Comparison of ENCODE assay signal across 13 cellular contexts in genomic region chr2:66443183-66443976, GRCh38. TPM values are rescaled to one million over a fixed set of nuclear protein-coding genes. Genes with fewer than 3 reads are reported as not detected.
DNase-seq lines count a peak whose midpoint lies in the region; ATAC-seq and TF ChIP-seq lines count a peak whose summit lies in the region.
"Had no signal": no experiment of that assay in that cellular context is flagged by ENCODE, and none has a peak within 500 bp of the region (broad histone marks: within the 10 kb centered on the region; RNA-seq: fewer than 3 reads in every experiment).

No MANE protein-coding gene starts in this region.

- H3K36me3 ChIP-seq in left lung (no peaks in the 10 kb centered on the region), smooth muscle cell (ENCODE audit: low read depth) (no peaks in the 10 kb centered on the region)

- peak; percentile 25 for DNase-seq in GM04503 (ENCODE audit: low read depth)
- DNase-seq in cerebellar cortex (ENCODE audit: low spot score), result peak; percentile 48
- no peak for DNase-seq in left lung
- DNase-seq in smooth muscle cell (lab: John Stamatoyannopoulos, UW; ENCODE audit: unreplicated experiment), result no peak
- no peak for DNase-seq in NCI-H187 treated with DMSO at 0.1 percent for 48 hours (lab: John Stamatoyannopoulos, UW)
- DNase-seq in SHP77 treated with DMSO at 0.1 percent for 48 hours (lab: John Stamatoyannopoulos, UW), result no peak
- no peak for DNase-seq in RPMI8226
- DNase-seq: GF-D8, midbrain, NCI-H2171 had no signal

- H3K4me1 ChIP-seq in left lung, result peaks cover 0 to 28% of the 10 kb centered on the region in 2 donors
- H3K4me1 ChIP-seq in smooth muscle cell (ENCODE audit: low read depth), result peaks cover 68% of the 10 kb centered on the region

- H3K4me3 ChIP-seq in left lung, result peak overlapping the region; percentile 24 to 37
- H3K4me3 ChIP-seq in smooth muscle cell, result peak overlapping the region; percentile 53

- no peaks in the 10 kb centered on the region for H4K20me1 ChIP-seq in smooth muscle cell (ENCODE audit: low read depth)

- intact Hi-C loops in left lung (cut with DNase I), result no loop called here

- H3K27me3 ChIP-seq in left lung (peaks cover 26 to 96% of the 10 kb centered on the region in 2 donors), smooth muscle cell (ENCODE audit: low read depth) (no peaks in the 10 kb centered on the region)

- H3K9ac ChIP-seq in smooth muscle cell (ENCODE audit: low read depth), result peak overlapping the region; percentile 78
- H3K9ac ChIP-seq: KMS-11 had no signal

- no peaks in the 10 kb centered on the region for H3K9me3 ChIP-seq in left lung
- no peaks in the 10 kb centered on the region for H3K9me3 ChIP-seq in smooth muscle cell (replicated peaks; ENCODE audit: low read depth)

- H3F3A ChIP-seq in smooth muscle cell (ENCODE audit: low read depth), result no peaks in the 10 kb centered on the region

- WGBS in smooth muscle cell (ENCODE audit: low lambda C conversion rate), result 46% methylated on average over 17 of the region's 17 CpGs

- no peak for TF ChIP-seq CTCF in left lung (IDR thresholded peaks at IDR 0.05)
- no peak for TF ChIP-seq CTCF in smooth muscle cell (IDR thresholded peaks at IDR 0.05; ENCODE audit: borderline replicate concordance, insufficient read depth, poor library complexity, severe bottlenecking)

- no peak for ATAC-seq in left lung
- ATAC-seq in HG02588 (IDR thresholded peaks at IDR 0.05; ENCODE audit: unreplicated experiment), result no peak
- ATAC-seq: stimulated activated effector memory CD8-positive, alpha-beta T cell treated with anti-CD3 and anti-CD28 coated beads, Interleukin-12 subunit alpha, Interleukin-12 subunit beta, amount 100 ng/mL, for 72 hours had no signal

- H3K27ac ChIP-seq in left lung (peak overlapping the region; percentile 84 to 95), smooth muscle cell (ENCODE audit: low read depth) (no peak overlapping the region)
- H3K27ac ChIP-seq: KMS-11 had no signal

- peak overlapping the region; percentile 67 for H2AFZ ChIP-seq in smooth muscle cell (ENCODE audit: low read depth)

- peak overlapping the region; percentile 96 for H3K4me2 ChIP-seq in smooth muscle cell
- H3K4me2 ChIP-seq: KMS-11 had no signal

- peaks cover 99% of the 10 kb centered on the region for H3K79me2 ChIP-seq in smooth muscle cell (ENCODE audit: low read depth)

RNA-seq across cellular contexts. Expression of gene MEIS1, which starts 8.5 kb away (rescaled TPM):
- 10 to 100 TPM; 54.3 to 57.6 TPM for total RNA-seq in left lung
- total RNA-seq in smooth muscle cell, result 14.6 and 15.6 TPM in 2 replicates
- polyA plus RNA-seq in smooth muscle cell, result 15.8 and 18.1 TPM in 2 replicates

Comparison
In these comparisons a context has a peak if more than half of its experiments do, and no peak if none do; other contexts are left out.
1. DNase-seq: peak in GM04503 (single experiment) and cerebellar cortex (single experiment); none in left lung (0 of 2), smooth muscle cell (single experiment), NCI-H187 treated with DMSO at 0.1 percent for 48 hours (single experiment), SHP77 treated with DMSO at 0.1 percent for 48 hours (single experiment) and RPMI8226 (single experiment).